In genomic region chr5:119953474-119953873, GRCh38 we compare ENCODE assay signal across 31 cellular contexts.
"Had no signal": no experiment of that assay in that cellular context is flagged by ENCODE, and none has a peak within 500 bp of the region (broad histone marks: within the 10 kb centered on the region; RNA-seq: fewer than 3 reads in every experiment).

No MANE protein-coding gene starts in this region.

- DNase-seq: Karpas-422, Kasumi-1, MM.1S, MV-4-11, NCI-H1048, NCI-H1092, NCI-H1092 treated with DMSO at 0.1 percent for 48 hours, NCI-H1417 treated with DMSO at 0.1 percent for 48 hours, NCI-H1436, NCI-H1436 treated with DMSO at 0.1 percent for 48 hours, NCI-H146, NCI-H1694, NCI-H1694 treated with DMSO at 0.1 percent for 48 hours, NCI-H187, NCI-H187 treated with DMSO at 0.1 percent for 48 hours, NCI-H1930, NCI-H2029, NCI-H2029 treated with DMSO at 0.1 percent for 48 hours, NCI-H2081, NCI-H2081 treated with DMSO at 0.1 percent for 48 hours, NCI-H2107, NCI-H2171, NCI-H2171 treated with DMSO at 0.1 percent for 48 hours, NCI-H2227 treated with DMSO at 0.1 percent for 48 hours, NCI-H226, NCI-H345, NCI-H446, NCI-H446 treated with DMSO at 0.1 percent for 48 hours, NCI-H510A, NCI-H510A treated with DMSO at 0.1 percent for 48 hours, NCI-H524 had no signal
